ENCODE assay signal across 2 cellular contexts in genomic region chr9:137009938-137010732, GRCh38.
TF ChIP-seq lines count a peak whose summit lies in the region.

No MANE protein-coding gene starts in this region.

TF ChIP-seq in HCT116, 20 proteins besides CTCF, POLR2A, EP300 and RAD21 (continued from another document):
- TF ChIP-seq ZBTB33 (IDR thresholded peaks at IDR 0.05; ENCODE audit: extremely low read depth, insufficient replicate concordance, low read length), result no peak
- no peak for TF ChIP-seq FOSL1 (IDR thresholded peaks at IDR 0.05; ENCODE audit: low read depth)
- no peak for TF ChIP-seq SP1 (IDR thresholded peaks at IDR 0.05; ENCODE audit: low read depth)
- TF ChIP-seq CEBPB (IDR thresholded peaks at IDR 0.05; ENCODE audit: low read depth), result no peak

TF ChIP-seq in SK-N-SH, 30 proteins besides CTCF, POLR2A, EP300 and RAD21 (continued from another document):
- TF ChIP-seq POLR2AphosphoS5 (IDR thresholded peaks at IDR 0.05; ENCODE audit: low read depth, low read length) (no peak), TCF12 (IDR thresholded peaks at IDR 0.05) (no peak), SMC3 (IDR thresholded peaks at IDR 0.05; ENCODE audit: low read depth, low read length) (no peak), ZBTB33 (IDR thresholded peaks at IDR 0.05; ENCODE audit: borderline replicate concordance, low read depth) (no peak), CHD2 (IDR thresholded peaks at IDR 0.05; ENCODE audit: low read length, partially characterized antibody) (no peak), FOXJ3 (CRISPR knock-in tag; IDR thresholded peaks at IDR 0.05) (no peak)
